39 cellular contexts compared by ENCODE assay signal in genomic region chr11:72287293-72287692, GRCh38. TPM values are rescaled to one million over a fixed set of nuclear protein-coding genes. Genes with fewer than 3 reads are reported as not detected.
"Had no signal": no experiment of that assay in that cellular context is flagged by ENCODE, and none has a peak within 500 bp of the region (broad histone marks: within the 10 kb centered on the region; RNA-seq: fewer than 3 reads in every experiment).

No MANE protein-coding gene starts in this region.

- DNase-seq: activated CD4-positive, alpha-beta memory T cell treated with anti-CD3 and anti-CD28 coated beads, Interleukin-2, amount 10 ng/mL, durations not matched to agents 7 days and 5 days; activated CD4-positive, alpha-beta T cell treated with anti-CD3 and anti-CD28 coated beads for 1 hour; activated CD4-positive, alpha-beta T cell treated with anti-CD3 and anti-CD28 coated beads for 36 hours; activated CD4-positive, alpha-beta T cell treated with anti-CD3 and anti-CD28 coated beads for 48 hours; activated CD4-positive, alpha-beta T cell treated with anti-CD3 and anti-CD28 coated beads, Interleukin-2, amount 10 ng/mL, durations not matched to agents 7 days and 5 days; activated CD4-positive, alpha-beta T cell treated with anti-CD3 and anti-CD28 coated beads, Interleukin-2, amount 50 U/mL, for 48 hours; activated CD4-positive, CD25-positive, alpha-beta regulatory T cell; activated CD8-positive, alpha-beta memory T cell treated with anti-CD3 and anti-CD28 coated beads for 24 hours; activated CD8-positive, alpha-beta memory T cell treated with anti-CD3 and anti-CD28 coated beads, Interleukin-2, amount 10 ng/mL, durations not matched to agents 7 days and 5 days; activated CD8-positive, alpha-beta memory T cell treated with anti-CD3 and anti-CD28 coated beads, Interleukin-2, amount 50 U/mL, for 48 hours; activated CD8-positive, alpha-beta T cell treated with anti-CD3 and anti-CD28 coated beads, Interleukin-2, amount 10 ng/mL, durations not matched to agents 7 days and 5 days; activated effector memory CD4-positive, alpha-beta T cell treated with anti-CD3 and anti-CD28 coated beads, Interleukin-2, amount 50 U/mL, for 16 hours; activated gamma-delta T cell treated with Interleukin-2 at 50 U/mL for 16 hours; activated naive CD4-positive, alpha-beta T cell; activated naive CD4-positive, alpha-beta T cell treated with anti-CD3 and anti-CD28 coated beads for 36 hours; activated naive CD4-positive, alpha-beta T cell treated with anti-CD3 and anti-CD28 coated beads, Interleukin-2, amount 50 U/mL, for 16 hours; activated naive CD8-positive, alpha-beta T cell treated with anti-CD3 and anti-CD28 coated beads for 36 hours; activated T-cell treated with anti-CD3 and anti-CD28 coated beads, Interleukin-2, amount 50 U/mL, for 24 hours; activated T-cell treated with anti-CD3 and anti-CD28 coated beads, Interleukin-2, amount 50 U/mL, for 72 hours; amniotic stem cell; aorta; body of pancreas; brain microvascular endothelial cell; central memory CD4-positive, alpha-beta T cell; T-helper 1 cell; T-helper 2 cell; T-helper 9 cell had no signal

- H3K36me3 ChIP-seq: adrenal gland, brain microvascular endothelial cell, breast epithelium had no signal

- H3K27ac Mint-ChIP-seq: activated CD4-positive, alpha-beta memory T cell treated with anti-CD3 and anti-CD28 coated beads, Interleukin-2, amount 10 ng/mL, durations not matched to agents 7 days and 5 days; activated CD4-positive, alpha-beta T cell treated with anti-CD3 and anti-CD28 coated beads for 36 hours; activated CD4-positive, alpha-beta T cell treated with anti-CD3 and anti-CD28 coated beads, Interleukin-2, amount 10 ng/mL, durations not matched to agents 7 days and 5 days; activated CD8-positive, alpha-beta memory T cell treated with anti-CD3 and anti-CD28 coated beads, Interleukin-2, amount 10 ng/mL, durations not matched to agents 7 days and 5 days; activated CD8-positive, alpha-beta T cell treated with anti-CD3 and anti-CD28 coated beads, Interleukin-2, amount 10 ng/mL, durations not matched to agents 7 days and 5 days; activated naive CD4-positive, alpha-beta T cell treated with anti-CD3 and anti-CD28 coated beads for 36 hours; activated naive CD4-positive, alpha-beta T cell treated with anti-CD3 and anti-CD28 coated beads, Interleukin-2, amount 50 U/mL, for 72 hours; activated naive CD8-positive, alpha-beta T cell treated with anti-CD3 and anti-CD28 coated beads for 36 hours; activated T-cell treated with anti-CD3 and anti-CD28 coated beads, Interleukin-2, amount 50 U/mL, for 24 hours; activated T-cell treated with anti-CD3 and anti-CD28 coated beads, Interleukin-2, amount 50 U/mL, for 72 hours; activated T-helper 1 cell treated with anti-CD3 and anti-CD28 coated beads, Interleukin-12 subunit alpha, Interleukin-12 subunit beta, Interleukin-2, Interleukin-4 antibody, amounts not matched to agents 30 ng/mL and 10 ng/mL and 1 ng/mL, durations not matched to agents 14 hours and 24 hours and 36 hours; activated T-helper 17 cell treated with anti-CD3 and anti-CD28 coated beads, Interleukin-2, amount 50 U/mL, for 72 hours; T-helper 1 cell treated with Interleukin-12 subunit alpha and Interleukin-12 subunit beta and Interleukin-4 antibody, amounts not matched to agents 30 μg/mL and 1 μg/mL, for 36 hours; T-helper 2 cell treated with Interferon-gamma antibody and Interleukin-4, amounts not matched to agents 5 μg/mL and 100 μg/mL, for 36 hours had no signal

- H3K9me3 ChIP-seq: adrenal gland, body of pancreas, breast epithelium had no signal

- H3K4me1 Mint-ChIP-seq: activated CD4-positive, alpha-beta memory T cell treated with anti-CD3 and anti-CD28 coated beads, Interleukin-2, amount 10 ng/mL, durations not matched to agents 7 days and 5 days; activated CD4-positive, alpha-beta T cell treated with anti-CD3 and anti-CD28 coated beads for 36 hours; activated naive CD8-positive, alpha-beta T cell treated with anti-CD3 and anti-CD28 coated beads for 36 hours; activated T-helper 17 cell treated with anti-CD3 and anti-CD28 coated beads, Interleukin-2, amount 50 U/mL, for 72 hours had no signal

- H3K9me3 Mint-ChIP-seq: activated CD4-positive, alpha-beta memory T cell treated with anti-CD3 and anti-CD28 coated beads, Interleukin-2, amount 10 ng/mL, durations not matched to agents 7 days and 5 days; activated CD4-positive, alpha-beta T cell treated with anti-CD3 and anti-CD28 coated beads, Interleukin-2, amount 10 ng/mL, durations not matched to agents 7 days and 5 days; activated naive CD4-positive, alpha-beta T cell treated with anti-CD3 and anti-CD28 coated beads for 36 hours; activated naive CD4-positive, alpha-beta T cell treated with anti-CD3 and anti-CD28 coated beads, Interleukin-2, amount 50 U/mL, for 72 hours; activated naive CD8-positive, alpha-beta T cell treated with anti-CD3 and anti-CD28 coated beads for 36 hours; activated T-cell treated with anti-CD3 and anti-CD28 coated beads, Interleukin-2, amount 50 U/mL, for 24 hours; activated T-cell treated with anti-CD3 and anti-CD28 coated beads, Interleukin-2, amount 50 U/mL, for 72 hours; activated T-helper 1 cell treated with anti-CD3 and anti-CD28 coated beads, Interleukin-12 subunit alpha, Interleukin-12 subunit beta, Interleukin-2, Interleukin-4 antibody, amounts not matched to agents 30 ng/mL and 10 ng/mL and 1 ng/mL, durations not matched to agents 14 hours and 24 hours and 36 hours; activated T-helper 17 cell treated with anti-CD3 and anti-CD28 coated beads, Interleukin-2, amount 50 U/mL, for 72 hours; T-helper 1 cell treated with Interleukin-12 subunit alpha and Interleukin-12 subunit beta and Interleukin-4 antibody, amounts not matched to agents 30 μg/mL and 1 μg/mL, for 36 hours; T-helper 2 cell treated with Interferon-gamma antibody and Interleukin-4, amounts not matched to agents 5 μg/mL and 100 μg/mL, for 36 hours had no signal

- H3K27me3 ChIP-seq: adrenal gland, body of pancreas, brain microvascular endothelial cell, breast epithelium had no signal

- H3K4me3 ChIP-seq: adrenal gland, body of pancreas, breast epithelium had no signal

- H3K4me3 Mint-ChIP-seq: activated CD4-positive, alpha-beta memory T cell treated with anti-CD3 and anti-CD28 coated beads, Interleukin-2, amount 10 ng/mL, durations not matched to agents 7 days and 5 days; activated CD4-positive, alpha-beta T cell treated with anti-CD3 and anti-CD28 coated beads for 36 hours; activated CD4-positive, alpha-beta T cell treated with anti-CD3 and anti-CD28 coated beads, Interleukin-2, amount 10 ng/mL, durations not matched to agents 7 days and 5 days; activated CD8-positive, alpha-beta memory T cell treated with anti-CD3 and anti-CD28 coated beads, Interleukin-2, amount 10 ng/mL, durations not matched to agents 7 days and 5 days; activated CD8-positive, alpha-beta T cell treated with anti-CD3 and anti-CD28 coated beads, Interleukin-2, amount 10 ng/mL, durations not matched to agents 7 days and 5 days; activated naive CD4-positive, alpha-beta T cell treated with anti-CD3 and anti-CD28 coated beads for 36 hours; activated naive CD8-positive, alpha-beta T cell treated with anti-CD3 and anti-CD28 coated beads for 36 hours; activated T-cell treated with anti-CD3 and anti-CD28 coated beads, Interleukin-2, amount 50 U/mL, for 24 hours; activated T-cell treated with anti-CD3 and anti-CD28 coated beads, Interleukin-2, amount 50 U/mL, for 72 hours; activated T-helper 1 cell treated with anti-CD3 and anti-CD28 coated beads, Interleukin-12 subunit alpha, Interleukin-12 subunit beta, Interleukin-2, Interleukin-4 antibody, amounts not matched to agents 30 ng/mL and 10 ng/mL and 1 ng/mL, durations not matched to agents 14 hours and 24 hours and 36 hours; activated T-helper 17 cell treated with anti-CD3 and anti-CD28 coated beads, Interleukin-2, amount 50 U/mL, for 72 hours; T-helper 1 cell treated with Interleukin-12 subunit alpha and Interleukin-12 subunit beta and Interleukin-4 antibody, amounts not matched to agents 30 μg/mL and 1 μg/mL, for 36 hours; T-helper 2 cell treated with Interferon-gamma antibody and Interleukin-4, amounts not matched to agents 5 μg/mL and 100 μg/mL, for 36 hours had no signal

- ATAC-seq: activated CD4-positive, alpha-beta T cell treated with anti-CD3 and anti-CD28 coated beads for 36 hours; activated CD4-positive, CD25-positive, alpha-beta regulatory T cell treated with anti-CD3 and anti-CD28 coated beads, Interleukin-2, amount 50 U/mL, for 24 hours; activated CD8-positive, alpha-beta memory T cell treated with anti-CD3 and anti-CD28 coated beads, Interleukin-2, amount 10 ng/mL, durations not matched to agents 7 days and 5 days; activated CD8-positive, alpha-beta T cell treated with anti-CD3 and anti-CD28 coated beads, Interleukin-2, amount 10 ng/mL, durations not matched to agents 7 days and 5 days; activated naive CD4-positive, alpha-beta T cell treated with anti-CD3 and anti-CD28 coated beads, Interleukin-2, amount 50 U/mL, for 72 hours; activated T-cell treated with anti-CD3 and anti-CD28 coated beads, Interleukin-2, amount 50 U/mL, for 72 hours; activated T-helper 17 cell treated with anti-CD3 and anti-CD28 coated beads, Interleukin-2, amount 50 U/mL, for 72 hours; body of pancreas had no signal

- H3K4me1 ChIP-seq: adrenal gland, body of pancreas, breast epithelium had no signal

- H3K27ac ChIP-seq: adrenal gland, body of pancreas, brain microvascular endothelial cell, breast epithelium, VCaP had no signal

- H3K36me3 Mint-ChIP-seq: activated CD8-positive, alpha-beta memory T cell treated with anti-CD3 and anti-CD28 coated beads, Interleukin-2, amount 10 ng/mL, durations not matched to agents 7 days and 5 days; activated naive CD4-positive, alpha-beta T cell treated with anti-CD3 and anti-CD28 coated beads, Interleukin-2, amount 50 U/mL, for 72 hours; activated naive CD8-positive, alpha-beta T cell treated with anti-CD3 and anti-CD28 coated beads for 36 hours had no signal

RNA-seq across cellular contexts. Expression of gene PHOX2A, which starts 43.3 kb away (rescaled TPM):
- total RNA-seq: activated CD4-positive, alpha-beta memory T cell treated with anti-CD3 and anti-CD28 coated beads, Interleukin-2, amount 10 ng/mL, durations not matched to agents 7 days and 5 days; activated CD4-positive, alpha-beta T cell treated with anti-CD3 and anti-CD28 coated beads for 36 hours; activated CD4-positive, alpha-beta T cell treated with anti-CD3 and anti-CD28 coated beads, Interleukin-2, amount 10 ng/mL, durations not matched to agents 7 days and 5 days; activated CD8-positive, alpha-beta memory T cell treated with anti-CD3 and anti-CD28 coated beads, Interleukin-2, amount 10 ng/mL, durations not matched to agents 7 days and 5 days; activated CD8-positive, alpha-beta T cell treated with anti-CD3 and anti-CD28 coated beads, Interleukin-2, amount 10 ng/mL, durations not matched to agents 7 days and 5 days; activated naive CD4-positive, alpha-beta T cell treated with anti-CD3 and anti-CD28 coated beads for 36 hours; activated naive CD4-positive, alpha-beta T cell treated with anti-CD3 and anti-CD28 coated beads, Interleukin-2, amount 50 U/mL, for 72 hours; activated naive CD8-positive, alpha-beta T cell treated with anti-CD3 and anti-CD28 coated beads for 36 hours; activated T-cell treated with anti-CD3 and anti-CD28 coated beads, Interleukin-2, amount 50 U/mL, for 72 hours; activated T-helper 1 cell treated with anti-CD3 and anti-CD28 coated beads, Interleukin-12 subunit alpha, Interleukin-12 subunit beta, Interleukin-2, Interleukin-4 antibody, amounts not matched to agents 30 ng/mL and 10 ng/mL and 1 ng/mL, durations not matched to agents 14 hours and 24 hours and 36 hours; activated T-helper 17 cell treated with anti-CD3 and anti-CD28 coated beads, Interleukin-2, amount 50 U/mL, for 72 hours; aorta; astrocyte; body of pancreas; breast epithelium; cardiac septum; cerebellum had no signal
- polyA plus RNA-seq: aorta had no signal
